In the genomic region with DNA sequence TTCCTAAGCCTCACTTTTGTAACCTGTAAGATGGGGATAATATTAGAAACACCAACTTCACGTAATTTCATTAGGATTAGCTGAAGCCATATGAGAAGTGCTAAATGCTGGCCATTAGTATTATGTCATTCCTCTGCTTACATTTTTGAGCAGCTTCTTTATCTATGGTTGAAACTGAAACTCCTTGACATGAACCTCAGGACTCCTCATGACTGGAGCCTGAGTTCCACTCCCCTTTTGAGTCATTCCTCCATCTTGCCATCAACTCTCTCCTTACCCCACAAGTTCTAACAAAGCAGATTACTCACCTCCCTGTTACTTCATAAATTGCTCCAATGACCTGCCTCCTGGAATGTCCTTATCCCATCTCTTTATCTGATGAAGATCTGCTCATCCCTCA, we compare ENCODE assay signal across 15 cellular contexts.
DNase-seq lines count a peak whose midpoint lies in the region; ATAC-seq and TF ChIP-seq lines count a peak whose summit lies in the region.
"Had no signal": no experiment of that assay in that cellular context is flagged by ENCODE, and none has a peak within 500 bp of the region (broad histone marks: within the 10 kb centered on the region; RNA-seq: fewer than 3 reads in every experiment).

No MANE protein-coding gene starts in this region.

- H3K9me3 ChIP-seq in upper lobe of right lung: no peaks in the 10 kb centered on the region
- H3K9me3 ChIP-seq: neutrophil, Peyer's patch had no signal

- TF ChIP-seq CTCF in fibroblast of pulmonary artery (IDR thresholded peaks at IDR 0.05; ENCODE audit: low read length, missing control alignments) (no peak), upper lobe of right lung (IDR thresholded peaks at IDR 0.05) (no peak)

- no peaks in the 10 kb centered on the region for H3K4me1 ChIP-seq in upper lobe of right lung
- H3K4me1 ChIP-seq: Peyer's patch had no signal

- H3K27me3 ChIP-seq in upper lobe of right lung: no peaks in the 10 kb centered on the region
- H3K27me3 ChIP-seq: neutrophil, Peyer's patch had no signal

- intact Hi-C loops in upper lobe of right lung (cut with DNase I): no loop called here

- no peaks in the 10 kb centered on the region for H3K36me3 ChIP-seq in upper lobe of right lung
- H3K36me3 ChIP-seq: neutrophil, Peyer's patch had no signal

- ATAC-seq in GM18517 (IDR thresholded peaks at IDR 0.05; ENCODE audit: unreplicated experiment) (peak; percentile 84), GM21717 (IDR thresholded peaks at IDR 0.05; ENCODE audit: unreplicated experiment) (peak; percentile 97), HG03432 (IDR thresholded peaks at IDR 0.05; ENCODE audit: unreplicated experiment) (peak; percentile 99), upper lobe of right lung (no peak)

- DNase-seq in fibroblast of pulmonary artery (ENCODE audit: low read depth): peak; percentile 1
- no peak for DNase-seq in NCI-H187 treated with DMSO at 0.1 percent for 48 hours (lab: John Stamatoyannopoulos, UW)
- no peak for DNase-seq in SKM-1 (lab: John Stamatoyannopoulos, UW; ENCODE audit: unreplicated experiment)
- DNase-seq in dedifferentiated amniotic fluid mesenchymal stem cell (ENCODE audit: extremely low spot score): no peak
- no peak for DNase-seq in upper lobe of right lung
- DNase-seq: activated CD4-positive, alpha-beta T cell treated with anti-CD3 and anti-CD28 coated beads for 4 hours; aorta; CD4-positive, alpha-beta T cell; erythroblast; NCI-H1694 treated with DMSO at 0.1 percent for 48 hours; Peyer's patch had no signal

- H3K4me3 ChIP-seq in fibroblast of pulmonary artery (replicated peaks; ENCODE audit: low read depth, low read length): no peak overlapping the region
- no peak overlapping the region for H3K4me3 ChIP-seq in upper lobe of right lung
- H3K4me3 ChIP-seq: Peyer's patch had no signal

- H3K27ac ChIP-seq in upper lobe of right lung: no peak overlapping the region
- H3K27ac ChIP-seq: neutrophil, Peyer's patch had no signal
